Comparison of ENCODE assay signal across 30 cellular contexts in genomic region chr1:219882116-219882515, GRCh38. TPM values are rescaled to one million over a fixed set of nuclear protein-coding genes. Genes with fewer than 3 reads are reported as not detected.
"Had no signal": no experiment of that assay in that cellular context is flagged by ENCODE, and none has a peak within 500 bp of the region (broad histone marks: within the 10 kb centered on the region; RNA-seq: fewer than 3 reads in every experiment).

No MANE protein-coding gene starts in this region.

- H3K9me3 Mint-ChIP-seq: activated naive CD8-positive, alpha-beta T cell treated with anti-CD3 and anti-CD28 coated beads, Interleukin-2, amount 10 ng/mL, durations not matched to agents 7 days and 5 days; activated T-cell treated with anti-CD3 and anti-CD28 coated beads, Interleukin-2, amount 50 U/mL, for 4 hours; stimulated activated memory B cell treated with anti-CD40 and anti-IgM and Interleukin-4, amounts not matched to agents 10 μg/mL and 1 μg/mL and 100 μg/mL, for 72 hours had no signal

- H3K36me3 Mint-ChIP-seq: activated naive CD8-positive, alpha-beta T cell treated with anti-CD3 and anti-CD28 coated beads, Interleukin-2, amount 10 ng/mL, durations not matched to agents 7 days and 5 days; naive B cell; stimulated activated memory B cell treated with anti-CD40 and anti-IgM and Interleukin-4, amounts not matched to agents 10 μg/mL and 1 μg/mL and 100 μg/mL, for 72 hours had no signal

- H3K4me1 Mint-ChIP-seq: activated naive CD8-positive, alpha-beta T cell treated with anti-CD3 and anti-CD28 coated beads, Interleukin-2, amount 10 ng/mL, durations not matched to agents 7 days and 5 days; naive B cell; stimulated activated memory B cell treated with anti-CD40 and anti-IgM and Interleukin-4, amounts not matched to agents 10 μg/mL and 1 μg/mL and 100 μg/mL, for 72 hours had no signal

- H3K4me3 Mint-ChIP-seq: activated naive CD8-positive, alpha-beta T cell treated with anti-CD3 and anti-CD28 coated beads, Interleukin-2, amount 10 ng/mL, durations not matched to agents 7 days and 5 days; activated T-cell treated with anti-CD3 and anti-CD28 coated beads, Interleukin-2, amount 50 U/mL, for 4 hours; naive B cell; stimulated activated memory B cell treated with anti-CD40 and anti-IgM and Interleukin-4, amounts not matched to agents 10 μg/mL and 1 μg/mL and 100 μg/mL, for 72 hours had no signal

- H3K9ac ChIP-seq: SK-N-SH had no signal

- H3K4me1 ChIP-seq: sigmoid colon, upper lobe of left lung had no signal

- H3K9me2 ChIP-seq: SK-N-SH had no signal

- DNase-seq: activated CD4-positive, alpha-beta T cell treated with anti-CD3 and anti-CD28 coated beads for 1 hour; activated CD4-positive, alpha-beta T cell treated with anti-CD3 and anti-CD28 coated beads, Interleukin-2, amount 50 U/mL, for 4 hours; activated CD8-positive, alpha-beta memory T cell treated with anti-CD3 and anti-CD28 coated beads, Interleukin-2, amount 50 U/mL, for 48 hours; activated naive CD4-positive, alpha-beta T cell treated with Interleukin-2 at 50 U/mL for 16 hours; activated naive CD8-positive, alpha-beta T cell treated with anti-CD3 and anti-CD28 coated beads, Interleukin-2, amount 10 ng/mL, durations not matched to agents 7 days and 5 days; activated T-cell treated with anti-CD3 and anti-CD28 coated beads, Interleukin-2, amount 50 U/mL, for 4 hours; amniotic stem cell; effector CD8-positive, alpha-beta T cell; erythroblast; foreskin fibroblast; glutamatergic neuron; kidney glomerular epithelial cell; mesenchymal stem cell; naive B cell; occipital lobe; posterior cingulate gyrus; retina; sigmoid colon; SK-N-SH; stimulated activated CD4-positive, alpha-beta T cell treated with anti-CD3 and anti-CD28 coated beads, Interleukin-15, amount 100 ng/mL, for 24 hours; T-helper 2 cell; upper lobe of left lung; WERI-Rb-1 had no signal

- H3K4me2 ChIP-seq: SK-N-SH, smooth muscle cell had no signal

- H3K27me3 ChIP-seq: sigmoid colon, upper lobe of left lung had no signal

- H3K27ac ChIP-seq: sigmoid colon, thoracic aorta, upper lobe of left lung, WERI-Rb-1 had no signal

- ATAC-seq: activated T-cell treated with anti-CD3 and anti-CD28 coated beads, Interleukin-2, amount 50 U/mL, for 4 hours; stimulated activated memory B cell treated with anti-CD40 and anti-IgM and Interleukin-4, amounts not matched to agents 10 μg/mL and 1 μg/mL and 100 μg/mL, for 72 hours had no signal

- H3K4me3 ChIP-seq: sigmoid colon, smooth muscle cell, thoracic aorta, upper lobe of left lung had no signal

- H3K36me3 ChIP-seq: sigmoid colon, thoracic aorta, upper lobe of left lung, WERI-Rb-1 had no signal

- H3K27ac Mint-ChIP-seq: activated naive CD8-positive, alpha-beta T cell treated with anti-CD3 and anti-CD28 coated beads, Interleukin-2, amount 10 ng/mL, durations not matched to agents 7 days and 5 days; naive B cell; stimulated activated memory B cell treated with anti-CD40 and anti-IgM and Interleukin-4, amounts not matched to agents 10 μg/mL and 1 μg/mL and 100 μg/mL, for 72 hours had no signal

- H3K9me3 ChIP-seq: sigmoid colon, SK-N-SH, thoracic aorta, upper lobe of left lung had no signal

RNA-seq across cellular contexts. Expression of gene SLC30A10, which starts 46.2 kb away (rescaled TPM):
- total RNA-seq: activated CD8-positive, alpha-beta memory T cell treated with anti-CD3 and anti-CD28 coated beads for 36 hours; activated naive CD8-positive, alpha-beta T cell treated with anti-CD3 and anti-CD28 coated beads, Interleukin-2, amount 10 ng/mL, durations not matched to agents 7 days and 5 days; activated T-cell treated with anti-CD3 and anti-CD28 coated beads, Interleukin-2, amount 50 U/mL, for 4 hours; bronchial epithelial cell; chondrocyte; fibroblast of lung; smooth muscle cell; thoracic aorta; upper lobe of left lung had no signal
- polyA plus RNA-seq: fibroblast of lung, smooth muscle cell had no signal
